In the genomic region with DNA sequence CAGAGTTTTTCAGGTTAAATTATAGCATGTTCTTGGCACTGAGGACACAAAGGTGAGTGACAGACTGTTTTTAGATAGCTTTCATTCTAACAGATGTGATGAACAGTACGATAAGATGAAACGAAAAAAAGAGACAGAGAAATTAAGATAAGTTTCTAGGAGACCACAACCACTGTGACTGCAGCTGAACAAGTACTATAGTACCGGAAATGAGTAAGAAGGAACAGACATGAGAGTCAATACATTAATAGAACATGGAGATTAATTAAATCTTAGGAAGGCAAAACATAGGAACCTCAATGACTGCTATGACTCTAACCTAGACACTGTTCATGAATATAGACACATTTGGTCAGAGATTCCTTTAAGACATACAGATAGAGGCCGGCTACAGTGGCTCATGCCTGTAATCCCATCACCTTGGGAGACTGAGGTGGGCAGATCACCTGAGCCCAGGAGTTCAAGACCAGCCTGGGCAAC, we compare ENCODE assay signal across 8 cellular contexts. TPM values are rescaled to one million over a fixed set of nuclear protein-coding genes. Genes with fewer than 3 reads are reported as not detected.
DNase-seq lines count a peak whose midpoint lies in the region; ATAC-seq and TF ChIP-seq lines count a peak whose summit lies in the region.

No MANE protein-coding gene starts in this region.

- H3K4me3 ChIP-seq in PC-9, result no peak overlapping the region

- no peak overlapping the region for H3K4me2 ChIP-seq in PC-9

- no peak overlapping the region for H2AFZ ChIP-seq in PC-9

- no peak for TF ChIP-seq CTCF in osteocyte (IDR thresholded peaks at IDR 0.05)
- TF ChIP-seq CTCF in PC-9 (conservative IDR thresholded peaks at IDR 0.05), result no peak

- peak overlapping the region; percentile 5 for H3K27ac Mint-ChIP-seq in central memory CD8-positive, alpha-beta T cell (ENCODE audit: low read depth)
- H3K27ac Mint-ChIP-seq in osteocyte (ENCODE audit: unreplicated experiment), result no peak overlapping the region

- H3K36me3 ChIP-seq in PC-9 (ENCODE audit: low read depth), result no peaks in the 10 kb centered on the region

- no peaks in the 10 kb centered on the region for H3F3A ChIP-seq in PC-9 (ENCODE audit: insufficient read depth, low read depth)

- no peaks in the 10 kb centered on the region for H3K9me3 Mint-ChIP-seq in central memory CD8-positive, alpha-beta T cell
- no peaks in the 10 kb centered on the region for H3K9me3 Mint-ChIP-seq in osteocyte (ENCODE audit: unreplicated experiment)

- H3K27me3 ChIP-seq in PC-9 (ENCODE audit: insufficient read depth, low read depth), result no peaks in the 10 kb centered on the region

- H3K4me1 Mint-ChIP-seq in central memory CD8-positive, alpha-beta T cell, result peaks cover 38% of the 10 kb centered on the region
- no peaks in the 10 kb centered on the region for H3K4me1 Mint-ChIP-seq in osteocyte (ENCODE audit: unreplicated experiment)

- POLR2A ChIA-PET in PC-9 (lab: Charles Lee; ENCODE audit: unreplicated experiment), result no interaction called here

- no peaks in the 10 kb centered on the region; the same call in 1 of the 2 replicates for H3K79me2 ChIP-seq in PC-9 (ENCODE audit: low read depth)

- no peaks in the 10 kb centered on the region for H3K4me1 ChIP-seq in PC-9 (replicated peaks; ENCODE audit: insufficient read depth)

- peaks cover 5% of the 10 kb centered on the region for H3K36me3 Mint-ChIP-seq in central memory CD8-positive, alpha-beta T cell (ENCODE audit: insufficient read depth)
- H3K36me3 Mint-ChIP-seq in osteocyte (ENCODE audit: unreplicated experiment), result peaks cover 7% of the 10 kb centered on the region

- no TSS peak for BruUV-seq in PC-9 (replicated peaks; lab: Mats Ljungman, UMichigan)

- intact Hi-C loops in PC-9 (cut with micrococcal nuclease; ENCODE audit: unreplicated experiment), result no loop called here

- peaks cover 14% of the 10 kb centered on the region; the same call in 1 of the 2 replicates for H4K20me1 ChIP-seq in PC-9 (ENCODE audit: insufficient read depth)

- CTCF ChIA-PET in PC-9 (lab: Charles Lee), result no interaction called here

- H3K4me3 Mint-ChIP-seq in central memory CD8-positive, alpha-beta T cell, result peak overlapping the region; percentile 10
- H3K4me3 Mint-ChIP-seq in osteocyte (ENCODE audit: unreplicated experiment), result no peak overlapping the region

- no peaks in the 10 kb centered on the region for H3K9me3 ChIP-seq in PC-9 (ENCODE audit: insufficient read depth, low read depth)

- H3K27ac ChIP-seq in PC-9, result no peak overlapping the region

- DNase-seq in central memory CD8-positive, alpha-beta T cell (ENCODE audit: low spot score in 2 of 2), result no peak
- no peak for DNase-seq in osteocyte (ENCODE audit: extremely low spot score, unreplicated experiment)
- DNase-seq in amygdala (lab: John Stamatoyannopoulos, UW), result no peak
- no peak for DNase-seq in NK-92 (lab: John Stamatoyannopoulos, UW; ENCODE audit: unreplicated experiment)
- no peak for DNase-seq in PC-9

- ATAC-seq in GM18508 (IDR thresholded peaks at IDR 0.05; ENCODE audit: insufficient read depth, unreplicated experiment), result peak; percentile 84
- ATAC-seq in GM21515 (IDR thresholded peaks at IDR 0.05; ENCODE audit: unreplicated experiment), result peak; percentile 96
- ATAC-seq in HG03442 (IDR thresholded peaks at IDR 0.05; ENCODE audit: unreplicated experiment), result peak; percentile 96
- peak; percentile 82 for ATAC-seq in central memory CD8-positive, alpha-beta T cell (replicated peaks; ENCODE audit: extremely low read depth, poor library complexity, severe bottlenecking)

- H3K9me2 ChIP-seq in PC-9 (ENCODE audit: insufficient read depth), result no peaks in the 10 kb centered on the region; the same call in 1 of the 2 replicates

- H3K27me3 Mint-ChIP-seq in central memory CD8-positive, alpha-beta T cell, result no peaks in the 10 kb centered on the region
- H3K27me3 Mint-ChIP-seq in osteocyte (ENCODE audit: unreplicated experiment), result no peaks in the 10 kb centered on the region

RNA-seq across cellular contexts. Expression of gene HBS1L, which starts 40.2 kb away (rescaled TPM):
- total RNA-seq in osteocyte, result 71.4 and 77.7 TPM in 2 replicates
- 70.5 and 84.4 TPM in 2 replicates for total RNA-seq in PC-9 (2021)
